1 cellular context compared by ENCODE assay signal in genomic region chr6:127100510-127101140, GRCh38.
TF ChIP-seq lines count a peak whose summit lies in the region.

No MANE protein-coding gene starts in this region.

TF ChIP-seq in GM12878, 131 proteins besides CTCF, POLR2A, EP300 and RAD21 (continued from another document):
- TF ChIP-seq, protein P1, sequence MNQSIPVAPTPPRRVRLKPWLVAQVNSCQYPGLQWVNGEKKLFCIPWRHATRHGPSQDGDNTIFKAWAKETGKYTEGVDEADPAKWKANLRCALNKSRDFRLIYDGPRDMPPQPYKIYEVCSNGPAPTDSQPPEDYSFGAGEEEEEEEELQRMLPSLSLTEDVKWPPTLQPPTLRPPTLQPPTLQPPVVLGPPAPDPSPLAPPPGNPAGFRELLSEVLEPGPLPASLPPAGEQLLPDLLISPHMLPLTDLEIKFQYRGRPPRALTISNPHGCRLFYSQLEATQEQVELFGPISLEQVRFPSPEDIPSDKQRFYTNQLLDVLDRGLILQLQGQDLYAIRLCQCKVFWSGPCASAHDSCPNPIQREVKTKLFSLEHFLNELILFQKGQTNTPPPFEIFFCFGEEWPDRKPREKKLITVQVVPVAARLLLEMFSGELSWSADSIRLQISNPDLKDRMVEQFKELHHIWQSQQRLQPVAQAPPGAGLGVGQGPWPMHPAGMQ (IDR thresholded peaks at IDR 0.05; ENCODE audit: borderline replicate concordance), result no peak
- TF ChIP-seq, protein P2, sequence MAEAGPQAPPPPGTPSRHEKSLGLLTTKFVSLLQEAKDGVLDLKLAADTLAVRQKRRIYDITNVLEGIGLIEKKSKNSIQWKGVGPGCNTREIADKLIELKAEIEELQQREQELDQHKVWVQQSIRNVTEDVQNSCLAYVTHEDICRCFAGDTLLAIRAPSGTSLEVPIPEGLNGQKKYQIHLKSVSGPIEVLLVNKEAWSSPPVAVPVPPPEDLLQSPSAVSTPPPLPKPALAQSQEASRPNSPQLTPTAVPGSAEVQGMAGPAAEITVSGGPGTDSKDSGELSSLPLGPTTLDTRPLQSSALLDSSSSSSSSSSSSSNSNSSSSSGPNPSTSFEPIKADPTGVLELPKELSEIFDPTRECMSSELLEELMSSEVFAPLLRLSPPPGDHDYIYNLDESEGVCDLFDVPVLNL (IDR thresholded peaks at IDR 0.05; ENCODE audit: low read depth, low read length), result no peak
- TF ChIP-seq ASH2L (IDR thresholded peaks at IDR 0.05; ENCODE audit: borderline replicate concordance, low read depth), result no peak
- TF ChIP-seq ATF3 (IDR thresholded peaks at IDR 0.05; ENCODE audit: borderline replicate concordance, extremely low read depth, low read depth, low read length), result no peak
- no peak for TF ChIP-seq SMAD1 (IDR thresholded peaks at IDR 0.05; ENCODE audit: low read depth, partially characterized antibody)
- TF ChIP-seq RUNX3 (IDR thresholded peaks at IDR 0.05; ENCODE audit: low read length), result no peak
- TF ChIP-seq ATF7 (IDR thresholded peaks at IDR 0.05; ENCODE audit: low read depth), result no peak
- no peak for TF ChIP-seq GATAD2B (conservative IDR thresholded peaks at IDR 0.05; ENCODE audit: low read depth)
